ENCODE assay signal across 8 cellular contexts in genomic region chr9:4679268-4680177, GRCh38. TPM values are rescaled to one million over a fixed set of nuclear protein-coding genes. Genes with fewer than 3 reads are reported as not detected.
A peak's percentile ranks its signal among the peaks of the same experiment; 100 is the strongest.
DNase-seq lines count a peak whose midpoint lies in the region; ATAC-seq and TF ChIP-seq lines count a peak whose summit lies in the region.

Gene CDC37L1, plus strand, starts transcription at chr9:4679569. Its CDS starts 199 bp downstream, at chr9:4679768.

- H3K9me3 ChIP-seq in ovary (no peaks in the 10 kb centered on the region), tibial artery (no peaks in the 10 kb centered on the region)

- TF ChIP-seq EP300 in ovary (IDR thresholded peaks at IDR 0.05): no peak

- no peaks in the 10 kb centered on the region for H3K27me3 ChIP-seq in ovary
- H3K27me3 ChIP-seq in tibial artery: no peaks in the 10 kb centered on the region

- no peak within 1 kb of the TSS for H3K27ac Mint-ChIP-seq in activated naive CD8-positive, alpha-beta T cell treated with anti-CD3 and anti-CD28 coated beads, Interleukin-2, amount 10 ng/mL, durations not matched to agents 7 days and 5 days

- POLR2A ChIA-PET in activated naive CD8-positive, alpha-beta T cell treated with anti-CD3 and anti-CD28 coated beads, Interleukin-2, amount 10 ng/mL, durations not matched to agents 7 days and 5 days (lab: Charles Lee): interaction anchor here (0.7 to 1.6 kb wide), 8 partner anchors 9 to 1152 kb away, joined by 3 to 27 read pairs (median 6); partner anchors contain the start of genes AK3, PLPP6 and SPATA6L

- peak; percentile 55 to 86 (median 85) for TF ChIP-seq CTCF in ovary (IDR thresholded peaks at IDR 0.05)
- TF ChIP-seq CTCF in tibial artery (IDR thresholded peaks at IDR 0.05): peak; percentile 78 to 84

- peak within 1 kb of the TSS; percentile 59 for H3K4me3 ChIP-seq in ovary
- peak within 1 kb of the TSS; percentile 81 to 82 for H3K4me3 ChIP-seq in tibial artery

- H3K4me3 Mint-ChIP-seq in activated naive CD8-positive, alpha-beta T cell treated with anti-CD3 and anti-CD28 coated beads, Interleukin-2, amount 10 ng/mL, durations not matched to agents 7 days and 5 days: no peak within 1 kb of the TSS

- H3K36me3 Mint-ChIP-seq in activated naive CD8-positive, alpha-beta T cell treated with anti-CD3 and anti-CD28 coated beads, Interleukin-2, amount 10 ng/mL, durations not matched to agents 7 days and 5 days: peaks cover 9% of the 10 kb centered on the region

- WGBS in ovary, 3 donors: 0 to 1% (median 1%) methylated on average over 66 of the region's 66 CpGs

- no peaks in the 10 kb centered on the region for H3K27me3 Mint-ChIP-seq in activated naive CD8-positive, alpha-beta T cell treated with anti-CD3 and anti-CD28 coated beads, Interleukin-2, amount 10 ng/mL, durations not matched to agents 7 days and 5 days

- H3K9me3 Mint-ChIP-seq in activated naive CD8-positive, alpha-beta T cell treated with anti-CD3 and anti-CD28 coated beads, Interleukin-2, amount 10 ng/mL, durations not matched to agents 7 days and 5 days: no peaks in the 10 kb centered on the region

- intact Hi-C loops in Right ventricle myocardium inferior (cut with DNase I): loop anchor here (5.0 to 10.0 kb wide), 2 partner anchors 63 to 305 kb away; partner anchors contain the start of genes AK3 and JAK2
- intact Hi-C loops in ovary (cut with DNase I): loop anchor here in 2 of 4 donors (5.0 to 10.0 kb wide), 2 partner anchors 63 to 305 kb away; partner anchors contain the start of genes AK3 (in 2 of the 2) and JAK2 (in 1 of the 2)
- intact Hi-C loops in tibial artery (cut with DNase I; ENCODE audit: low total_unique reads): no loop called here

- peaks cover 5% of the 10 kb centered on the region for H3K4me1 Mint-ChIP-seq in activated naive CD8-positive, alpha-beta T cell treated with anti-CD3 and anti-CD28 coated beads, Interleukin-2, amount 10 ng/mL, durations not matched to agents 7 days and 5 days

- peak within 1 kb of the TSS; percentile 90 to 91 for H3K27ac ChIP-seq in ovary
- peak within 1 kb of the TSS; percentile 97 to 99 for H3K27ac ChIP-seq in tibial artery

- H3K36me3 ChIP-seq in ovary: no peaks in the 10 kb centered on the region
- no peaks in the 10 kb centered on the region for H3K36me3 ChIP-seq in tibial artery

- TF ChIP-seq POLR2A in GM10847 (IDR thresholded peaks at IDR 0.05; ENCODE audit: extremely low read depth, insufficient read length) (peak; percentile 97), ovary (IDR thresholded peaks at IDR 0.05) (peak; percentile 98)

- DNase-seq in NCI-H1092 treated with DMSO at 0.1 percent for 48 hours (lab: John Stamatoyannopoulos, UW): peak; percentile 96
- peak; percentile 89 for DNase-seq in SKM-1 (lab: John Stamatoyannopoulos, UW; ENCODE audit: unreplicated experiment)
- peak; percentile 100 for DNase-seq in activated naive CD8-positive, alpha-beta T cell treated with anti-CD3 and anti-CD28 coated beads, Interleukin-2, amount 10 ng/mL, durations not matched to agents 7 days and 5 days
- DNase-seq in Right ventricle myocardium inferior (ENCODE audit: missing footprints): peak; percentile 99
- DNase-seq in ovary: peak; percentile 99
- peak; percentile 97 to 99 for DNase-seq in tibial artery

- peaks cover 4% of the 10 kb centered on the region for H3K4me1 ChIP-seq in ovary (ENCODE audit: insufficient read depth)
- H3K4me1 ChIP-seq in tibial artery: peaks cover 0 to 42% (median 12%) of the 10 kb centered on the region in 4 donors

- peak; percentile 97 for ATAC-seq in HG02610 (IDR thresholded peaks at IDR 0.05; ENCODE audit: unreplicated experiment)
- peak; percentile 95 for ATAC-seq in activated naive CD8-positive, alpha-beta T cell treated with anti-CD3 and anti-CD28 coated beads, Interleukin-2, amount 10 ng/mL, durations not matched to agents 7 days and 5 days (ENCODE audit: low read depth)
- ATAC-seq in Right ventricle myocardium inferior: peak; percentile 99

RNA-seq across cellular contexts. Expression of gene CDC37L1, which starts in this region (rescaled TPM):
- 10 to 100 TPM; 14.4 to 14.6 TPM for total RNA-seq in activated naive CD8-positive, alpha-beta T cell treated with anti-CD3 and anti-CD28 coated beads, Interleukin-2, amount 10 ng/mL, durations not matched to agents 7 days and 5 days
- 42.1 TPM for total RNA-seq in Right ventricle myocardium inferior
- 10 to 100 TPM; 19.6 to 24.2 (median 21.8) TPM for total RNA-seq in ovary
- 10 to 100 TPM; 14.6 to 15.8 TPM for polyA plus RNA-seq in ovary

Comparison
In these comparisons a context has a peak if more than half of its experiments do, and no peak if none do; other contexts are left out.
1. Peak in every context shown above with its lines: DNase-seq, ATAC-seq, H3K4me3 ChIP-seq and H3K27ac ChIP-seq.